Comparison of ENCODE assay signal across 20 cellular contexts in genomic region chr5:181063514-181063913, GRCh38. TPM values are rescaled to one million over a fixed set of nuclear protein-coding genes. Genes with fewer than 3 reads are reported as not detected.
"Had no signal": no experiment of that assay in that cellular context is flagged by ENCODE, and none has a peak within 500 bp of the region (broad histone marks: within the 10 kb centered on the region; RNA-seq: fewer than 3 reads in every experiment).

No MANE protein-coding gene starts in this region.

- ATAC-seq: activated CD8-positive, alpha-beta T cell treated with anti-CD3 and anti-CD28 coated beads for 36 hours; T-cell had no signal

- DNase-seq: activated CD4-positive, CD25-positive, alpha-beta regulatory T cell; activated CD8-positive, alpha-beta T cell treated with anti-CD3 and anti-CD28 coated beads for 36 hours; activated effector memory CD4-positive, alpha-beta T cell treated with anti-CD3 and anti-CD28 coated beads, Interleukin-2, amount 50 U/mL, for 16 hours; activated naive CD4-positive, alpha-beta T cell treated with anti-CD3 and anti-CD28 coated beads for 36 hours; activated T-cell treated with anti-CD3 and anti-CD28 coated beads, Interleukin-2, amount 50 U/mL, for 24 hours; amygdala; Karpas-422; MM.1S; NCI-H1105 treated with DMSO at 0.1 percent for 48 hours; NCI-H1436 treated with DMSO at 0.1 percent for 48 hours; NCI-H187; NCI-H2081; NCI-H446; NCI-H524; SHP77 treated with DMSO at 0.1 percent for 48 hours; T-cell; T-helper 2 cell had no signal

- H3K27ac ChIP-seq: VCaP had no signal

RNA-seq across cellular contexts. Expression of gene BTNL9, which starts 23.4 kb away (rescaled TPM):
- total RNA-seq: activated CD8-positive, alpha-beta T cell treated with anti-CD3 and anti-CD28 coated beads for 36 hours; activated naive CD4-positive, alpha-beta T cell treated with anti-CD3 and anti-CD28 coated beads for 36 hours; activated T-helper 1 cell treated with anti-CD3 and anti-CD28 coated beads, Interleukin-12 subunit alpha, Interleukin-12 subunit beta, Interleukin-2, Interleukin-4 antibody, amounts not matched to agents 30 ng/mL and 10 ng/mL and 1 ng/mL, durations not matched to agents 14 hours and 24 hours and 36 hours; astrocyte had no signal
